15 cellular contexts compared by ENCODE assay signal in genomic region chr5:134116291-134116690, GRCh38. TPM values are rescaled to one million over a fixed set of nuclear protein-coding genes. Genes with fewer than 3 reads are reported as not detected.
DNase-seq lines count a peak whose midpoint lies in the region; ATAC-seq lines count a peak whose summit lies in the region.
"Had no signal": no experiment of that assay in that cellular context is flagged by ENCODE, and none has a peak within 500 bp of the region (broad histone marks: within the 10 kb centered on the region; RNA-seq: fewer than 3 reads in every experiment).

No MANE protein-coding gene starts in this region.

- peak overlapping the region; percentile 74 for H3K27ac Mint-ChIP-seq in activated CD4-positive, alpha-beta T cell treated with anti-CD3 and anti-CD28 coated beads, Interleukin-2, amount 10 ng/mL, durations not matched to agents 7 days and 5 days
- peak overlapping the region; percentile 92 to 97 for H3K27ac Mint-ChIP-seq in T-cell
- H3K27ac Mint-ChIP-seq in effector memory CD8-positive, alpha-beta T cell = peak overlapping the region; percentile 95 to 99

- H3K4me3 Mint-ChIP-seq in activated CD4-positive, alpha-beta T cell treated with anti-CD3 and anti-CD28 coated beads, Interleukin-2, amount 10 ng/mL, durations not matched to agents 7 days and 5 days = peak overlapping the region; percentile 82
- H3K4me3 Mint-ChIP-seq in T-cell = peak overlapping the region; percentile 88 to 99 (median 92)
- peak overlapping the region; percentile 81 to 86 for H3K4me3 Mint-ChIP-seq in effector memory CD8-positive, alpha-beta T cell

- no peaks in the 10 kb centered on the region for H3K27me3 ChIP-seq in SJCRH30

- ATAC-seq in T-cell (replicated peaks in 1 of 4) (no peak), HG02870 (IDR thresholded peaks at IDR 0.05; ENCODE audit: unreplicated experiment) (no peak)
- ATAC-seq in effector memory CD8-positive, alpha-beta T cell (replicated peaks) = no peak
- ATAC-seq: left lung had no signal

- H3K9me3 Mint-ChIP-seq in activated CD4-positive, alpha-beta T cell treated with anti-CD3 and anti-CD28 coated beads, Interleukin-2, amount 10 ng/mL, durations not matched to agents 7 days and 5 days = no peaks in the 10 kb centered on the region
- no peaks in the 10 kb centered on the region for H3K9me3 Mint-ChIP-seq in T-cell
- H3K9me3 Mint-ChIP-seq in effector memory CD8-positive, alpha-beta T cell = no peaks in the 10 kb centered on the region

- H3K36me3 Mint-ChIP-seq in activated CD4-positive, alpha-beta T cell treated with anti-CD3 and anti-CD28 coated beads, Interleukin-2, amount 10 ng/mL, durations not matched to agents 7 days and 5 days (ENCODE audit: low read depth) = peaks cover 59% of the 10 kb centered on the region
- H3K36me3 Mint-ChIP-seq in T-cell = peaks cover 53% of the 10 kb centered on the region
- peaks cover 91% of the 10 kb centered on the region for H3K36me3 Mint-ChIP-seq in effector memory CD8-positive, alpha-beta T cell (ENCODE audit: insufficient read depth)

- POLR2A ChIA-PET in activated CD4-positive, alpha-beta T cell treated with anti-CD3 and anti-CD28 coated beads, Interleukin-2, amount 10 ng/mL, durations not matched to agents 7 days and 5 days (lab: Charles Lee) = no interaction called here
- POLR2A ChIA-PET in T-cell (lab: Charles Lee) = interaction anchor here in 1 of 2 donors (0.9 kb wide), 1 partner anchor 29 kb away, joined by 3 read pairs; no protein-coding TSS in a partner anchor

- no peak for DNase-seq in activated CD4-positive, alpha-beta T cell treated with anti-CD3 and anti-CD28 coated beads, Interleukin-2, amount 10 ng/mL, durations not matched to agents 7 days and 5 days
- no peak for DNase-seq in activated CD4-positive, alpha-beta T cell treated with anti-CD3 and anti-CD28 coated beads, Interleukin-2, amount 50 U/mL, for 1 hour
- no peak for DNase-seq in T-cell
- DNase-seq in effector memory CD8-positive, alpha-beta T cell = no peak
- DNase-seq in activated gamma-delta T cell treated with Interleukin-2 at 50 U/mL for 16 hours = no peak
- no peak for DNase-seq in SJCRH30
- DNase-seq: central memory CD4-positive, alpha-beta T cell; Kasumi-1; left lung; NCI-H1694 treated with DMSO at 0.1 percent for 48 hours; NCI-H774; occipital lobe; SHP77 had no signal

- H3K4me1 Mint-ChIP-seq in activated CD4-positive, alpha-beta T cell treated with anti-CD3 and anti-CD28 coated beads, Interleukin-2, amount 10 ng/mL, durations not matched to agents 7 days and 5 days = peaks cover 69% of the 10 kb centered on the region
- peaks cover 38 to 73% (median 70%) of the 10 kb centered on the region in 3 donors for H3K4me1 Mint-ChIP-seq in T-cell
- H3K4me1 Mint-ChIP-seq in effector memory CD8-positive, alpha-beta T cell (ENCODE audit: low read depth in 2 of 2) = peaks cover 63 to 77% of the 10 kb centered on the region in 2 donors

- H3K4me3 ChIP-seq in skin epidermis = peak overlapping the region; percentile 7 to 52 (median 41)
- H3K4me3 ChIP-seq in SJCRH30 = no peak overlapping the region

- no peaks in the 10 kb centered on the region for H3K9me3 ChIP-seq in SJCRH30 (replicated peaks)
- H3K9me3 ChIP-seq: left lung had no signal

- H3K36me3 ChIP-seq in SJCRH30 = no peaks in the 10 kb centered on the region
- H3K36me3 ChIP-seq: left lung had no signal

- 0 out of 2 replicates have a peak, but pooled peaks cover 7% of the 10 kb centered on the region for H3K4me1 ChIP-seq in SJCRH30

- CTCF ChIA-PET in activated CD4-positive, alpha-beta T cell treated with anti-CD3 and anti-CD28 coated beads, Interleukin-2, amount 10 ng/mL, durations not matched to agents 7 days and 5 days (lab: Charles Lee) = interaction anchor here (0.9 to 5.7 kb wide), 7 partner anchors 9 to 76 kb away, joined by 3 to 27 read pairs (median 5); no protein-coding TSS in a partner anchor
- CTCF ChIA-PET in T-cell (lab: Charles Lee) = interaction anchor here (0.5 to 1.4 kb wide), 5 partner anchors 10 to 77 kb away, joined by 3 to 6 read pairs (median 4); no protein-coding TSS in a partner anchor

- peak overlapping the region in 6 of 21 experiments; percentile 59 to 80 (median 74) for H3K27ac ChIP-seq in skin epidermis
- H3K27ac ChIP-seq in SJCRH30 = no peak overlapping the region

- peaks cover 8% of the 10 kb centered on the region for H3K27me3 Mint-ChIP-seq in activated CD4-positive, alpha-beta T cell treated with anti-CD3 and anti-CD28 coated beads, Interleukin-2, amount 10 ng/mL, durations not matched to agents 7 days and 5 days
- H3K27me3 Mint-ChIP-seq in T-cell = no peaks in the 10 kb centered on the region
- no peaks in the 10 kb centered on the region for H3K27me3 Mint-ChIP-seq in effector memory CD8-positive, alpha-beta T cell

RNA-seq across cellular contexts. Expression of gene TCF7, which starts 1.8 kb away (rescaled TPM):
- total RNA-seq in activated CD4-positive, alpha-beta T cell treated with anti-CD3 and anti-CD28 coated beads, Interleukin-2, amount 10 ng/mL, durations not matched to agents 7 days and 5 days = 100 to 1,000 TPM; 271 to 283 TPM
- 100 to 1,000 TPM; 503 to 749 (median 693) TPM for total RNA-seq in T-cell
- total RNA-seq in SJCRH30 (2014; rRNA removed; shearing (Covaris generic)) = 1.8 and 2.4 TPM in 2 replicates
- total RNA-seq: occipital lobe had no signal

Comparison
In these comparisons a context has a peak if more than half of its experiments do, and no peak if none do; other contexts are left out.
1. RNA of gene TCF7, which starts 1.8 kb away (total RNA-seq): 503 to 749 TPM in T-cell and 271 to 283 TPM in activated CD4-positive, alpha-beta T cell treated with anti-CD3 and anti-CD28 coated beads, Interleukin-2, amount 10 ng/mL, durations not matched to agents 7 days and 5 days; 1.8 to 2.4 TPM in SJCRH30; every median in the first group is over 10 times any median in the second.
2. Peak in every context shown above with its lines, with median percentiles within 50 percentile points of each other: H3K27ac Mint-ChIP-seq and H3K4me3 Mint-ChIP-seq.